Comparison of ENCODE assay signal across 1 cellular context in the genomic region with DNA sequence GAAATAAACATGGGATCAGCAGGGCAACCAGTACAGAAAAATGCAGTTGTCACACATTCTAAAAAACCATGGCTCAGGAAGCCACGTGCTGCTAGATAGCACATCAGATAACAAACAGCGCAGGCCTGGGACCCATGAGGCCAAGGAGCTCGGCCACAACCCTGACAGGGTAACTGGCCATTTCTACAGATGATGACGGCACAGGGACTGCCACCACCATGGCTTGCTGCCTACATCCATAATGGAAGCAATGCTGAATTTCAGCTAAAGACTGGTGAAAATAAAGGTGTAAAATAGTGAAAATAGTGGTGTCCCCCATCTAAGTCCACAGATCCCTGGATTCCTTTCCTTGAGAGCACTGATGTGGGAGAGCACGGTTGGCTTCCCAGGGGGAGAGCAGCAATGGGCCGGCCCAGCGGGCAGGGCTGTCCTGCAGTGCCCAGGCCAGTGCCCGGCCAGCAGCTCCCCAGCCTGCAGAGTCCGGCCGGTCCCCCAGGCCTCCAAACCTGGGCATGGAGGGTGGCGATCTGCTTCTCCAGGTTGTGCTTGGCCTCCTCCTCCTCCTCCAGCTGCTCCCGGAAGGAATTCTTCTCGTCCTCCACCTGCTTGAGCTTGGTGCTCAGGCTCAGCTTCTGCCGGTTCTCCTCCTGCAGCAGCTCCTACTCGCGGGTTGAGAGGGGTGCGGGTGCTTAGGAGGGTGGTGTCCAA.
TF ChIP-seq lines count a peak whose summit lies in the region.

No MANE protein-coding gene starts in this region.

TF ChIP-seq in endothelial cell of umbilical vein, 7 proteins besides CTCF, POLR2A, EP300 and RAD21:
- peak; percentile 52 for TF ChIP-seq POLR2AphosphoS5 (IDR thresholded peaks at IDR 0.05; ENCODE audit: insufficient read depth, low read depth, low read length)
- TF ChIP-seq, protein P1, sequence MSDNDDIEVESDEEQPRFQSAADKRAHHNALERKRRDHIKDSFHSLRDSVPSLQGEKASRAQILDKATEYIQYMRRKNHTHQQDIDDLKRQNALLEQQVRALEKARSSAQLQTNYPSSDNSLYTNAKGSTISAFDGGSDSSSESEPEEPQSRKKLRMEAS (IDR thresholded peaks at IDR 0.05; ENCODE audit: insufficient read depth, insufficient read length): no peak
